In genomic region chr1:101653482-101653946, GRCh38 we compare ENCODE assay signal across 9 cellular contexts.
DNase-seq lines count a peak whose midpoint lies in the region; ATAC-seq and TF ChIP-seq lines count a peak whose summit lies in the region.
"Had no signal": no experiment of that assay in that cellular context is flagged by ENCODE, and none has a peak within 500 bp of the region (broad histone marks: within the 10 kb centered on the region; RNA-seq: fewer than 3 reads in every experiment).

No MANE protein-coding gene starts in this region.

- H3K27me3 ChIP-seq in MM.1S (replicated peaks; ENCODE audit: insufficient read depth, low read length) (no peaks in the 10 kb centered on the region), neural cell (ENCODE audit: insufficient read depth, low read depth, low read length) (no peaks in the 10 kb centered on the region)

- peak; percentile 26 for DNase-seq in GM12865 (ENCODE audit: low read depth)
- DNase-seq in MM.1S: no peak
- no peak for DNase-seq in chondrocyte (ENCODE audit: low spot score)
- DNase-seq in SW 1271 (lab: John Stamatoyannopoulos, UW): no peak
- no peak for DNase-seq in stimulated activated naive CD8-positive, alpha-beta T cell treated with anti-CD3 and anti-CD28 coated beads, Interleukin-15, amount 100 ng/mL, for 72 hours
- DNase-seq in activated naive CD4-positive, alpha-beta T cell treated with anti-CD3 and anti-CD28 coated beads, Interleukin-2, amount 50 U/mL, for 72 hours (ENCODE audit: low spot score in 2 of 2): no peak
- DNase-seq in midbrain (lab: John Stamatoyannopoulos, UW): no peak

- H3K4me1 ChIP-seq in MM.1S (ENCODE audit: low read length): no peaks in the 10 kb centered on the region

- TF ChIP-seq EP300 in neural cell (conservative IDR thresholded peaks at IDR 0.05; ENCODE audit: poor library complexity, severe bottlenecking): no peak

- H3K36me3 ChIP-seq in MM.1S (replicated peaks; ENCODE audit: insufficient read depth, low read length): no peaks in the 10 kb centered on the region
- no peaks in the 10 kb centered on the region for H3K36me3 ChIP-seq in neural cell (ENCODE audit: insufficient read depth, low read length)

- H3K4me2 ChIP-seq in MM.1S (ENCODE audit: low read depth, low read length) (no peak overlapping the region), neural cell (ENCODE audit: low read length) (no peak overlapping the region)

- no peak overlapping the region for H3K27ac Mint-ChIP-seq in chondrocyte (ENCODE audit: unreplicated experiment)
- no peak overlapping the region for H3K27ac Mint-ChIP-seq in stimulated activated naive CD8-positive, alpha-beta T cell treated with anti-CD3 and anti-CD28 coated beads, Interleukin-15, amount 100 ng/mL, for 72 hours
- no peak overlapping the region for H3K27ac Mint-ChIP-seq in activated naive CD4-positive, alpha-beta T cell treated with anti-CD3 and anti-CD28 coated beads, Interleukin-2, amount 50 U/mL, for 72 hours
- H3K27ac Mint-ChIP-seq: activated naive CD8-positive, alpha-beta T cell had no signal

- H3K9ac ChIP-seq in MM.1S (ENCODE audit: low read length): no peak overlapping the region
- H3K9ac ChIP-seq in neural cell (ENCODE audit: low read length): no peak overlapping the region

- H3K4me3 ChIP-seq in GM12865 (ENCODE audit: low read depth, low read length): no peak overlapping the region
- H3K4me3 ChIP-seq in MM.1S (ENCODE audit: low read length): no peak overlapping the region
- H3K4me3 ChIP-seq in neural cell (ENCODE audit: low read length): no peak overlapping the region

- H4K20me1 ChIP-seq in MM.1S (ENCODE audit: insufficient read depth, low read length) (no peaks in the 10 kb centered on the region), neural cell (ENCODE audit: insufficient read depth) (no peaks in the 10 kb centered on the region)

- ATAC-seq in stimulated activated naive CD8-positive, alpha-beta T cell treated with anti-CD3 and anti-CD28 coated beads, Interleukin-15, amount 100 ng/mL, for 72 hours: no peak
- no peak for ATAC-seq in activated naive CD4-positive, alpha-beta T cell treated with anti-CD3 and anti-CD28 coated beads, Interleukin-2, amount 50 U/mL, for 72 hours

- H3K27me3 Mint-ChIP-seq in chondrocyte (ENCODE audit: low read depth): peaks cover 7% of the 10 kb centered on the region
- H3K27me3 Mint-ChIP-seq in stimulated activated naive CD8-positive, alpha-beta T cell treated with anti-CD3 and anti-CD28 coated beads, Interleukin-15, amount 100 ng/mL, for 72 hours: peaks cover 13% of the 10 kb centered on the region

- H3K9me2 ChIP-seq in MM.1S (replicated peaks; ENCODE audit: insufficient read depth, low read length) (no peaks in the 10 kb centered on the region), neural cell (ENCODE audit: insufficient read depth, low read length) (no peaks in the 10 kb centered on the region)

- TF ChIP-seq RAD21 in neural cell (conservative IDR thresholded peaks at IDR 0.05): peak; percentile 38

- H3K27ac ChIP-seq in MM.1S (ENCODE audit: low read length) (no peak overlapping the region), neural cell (ENCODE audit: low read length) (no peak overlapping the region)

- no peaks in the 10 kb centered on the region for H3K36me3 Mint-ChIP-seq in chondrocyte (ENCODE audit: low read depth)
- H3K36me3 Mint-ChIP-seq in activated naive CD4-positive, alpha-beta T cell treated with anti-CD3 and anti-CD28 coated beads, Interleukin-2, amount 50 U/mL, for 72 hours: peaks cover 5 to 7% of the 10 kb centered on the region in 2 donors
- H3K36me3 Mint-ChIP-seq: activated naive CD8-positive, alpha-beta T cell had no signal

- H3K9me3 Mint-ChIP-seq in chondrocyte (ENCODE audit: low read depth): peaks cover 22% of the 10 kb centered on the region
- H3K9me3 Mint-ChIP-seq in stimulated activated naive CD8-positive, alpha-beta T cell treated with anti-CD3 and anti-CD28 coated beads, Interleukin-15, amount 100 ng/mL, for 72 hours: peaks cover 9 to 25% of the 10 kb centered on the region in 2 donors
- peaks cover 11% of the 10 kb centered on the region in 2 donors for H3K9me3 Mint-ChIP-seq in activated naive CD4-positive, alpha-beta T cell treated with anti-CD3 and anti-CD28 coated beads, Interleukin-2, amount 50 U/mL, for 72 hours

- TF ChIP-seq CTCF in GM12865 (IDR thresholded peaks at IDR 0.05; ENCODE audit: insufficient read depth, low read depth, low read length, missing control alignments): peak; percentile 44
- peak; percentile 41 for TF ChIP-seq CTCF in MM.1S (IDR thresholded peaks at IDR 0.05; ENCODE audit: low read length)
- peak; percentile 39 for TF ChIP-seq CTCF in chondrocyte (IDR thresholded peaks at IDR 0.05)
- TF ChIP-seq CTCF in neural cell (IDR thresholded peaks at IDR 0.05; ENCODE audit: poor library complexity, severe bottlenecking): peak; percentile 42

- H2AFZ ChIP-seq in MM.1S (ENCODE audit: low read length) (no peak overlapping the region), neural cell (ENCODE audit: low read depth, low read length) (no peak overlapping the region)

- H3F3A ChIP-seq in MM.1S (ENCODE audit: insufficient read depth, low read length) (no peaks in the 10 kb centered on the region), neural cell (ENCODE audit: insufficient read depth, low read length, poor library complexity, severe bottlenecking) (no peaks in the 10 kb centered on the region)

- no peaks in the 10 kb centered on the region for H3K9me3 ChIP-seq in MM.1S (replicated peaks; ENCODE audit: insufficient read depth, low read length)
- no peaks in the 10 kb centered on the region for H3K9me3 ChIP-seq in neural cell (ENCODE audit: low read length)

- H3K4me3 Mint-ChIP-seq in chondrocyte (ENCODE audit: unreplicated experiment): no peak overlapping the region
- H3K4me3 Mint-ChIP-seq in stimulated activated naive CD8-positive, alpha-beta T cell treated with anti-CD3 and anti-CD28 coated beads, Interleukin-15, amount 100 ng/mL, for 72 hours: no peak overlapping the region
- H3K4me3 Mint-ChIP-seq: activated naive CD8-positive, alpha-beta T cell had no signal

- H3K79me2 ChIP-seq in MM.1S (ENCODE audit: low read length): no peaks in the 10 kb centered on the region
- H3K79me2 ChIP-seq in neural cell (replicated peaks; ENCODE audit: insufficient read depth, low read length): no peaks in the 10 kb centered on the region

- no peaks in the 10 kb centered on the region for H3K4me1 Mint-ChIP-seq in chondrocyte (ENCODE audit: low read depth)
- no peaks in the 10 kb centered on the region for H3K4me1 Mint-ChIP-seq in stimulated activated naive CD8-positive, alpha-beta T cell treated with anti-CD3 and anti-CD28 coated beads, Interleukin-15, amount 100 ng/mL, for 72 hours

TF ChIP-seq in neural cell, 6 proteins besides CTCF, POLR2A, EP300 and RAD21:
- TF ChIP-seq SMC3 (conservative IDR thresholded peaks at IDR 0.05; ENCODE audit: poor library complexity) (no peak), REST (IDR thresholded peaks at IDR 0.05; ENCODE audit: borderline replicate concordance) (no peak), MXI1 (conservative IDR thresholded peaks at IDR 0.05; ENCODE audit: poor library complexity, severe bottlenecking) (no peak), TAF1 (IDR thresholded peaks at IDR 0.05; ENCODE audit: low read depth) (no peak), POLR2AphosphoS5 (IDR thresholded peaks at IDR 0.05) (no peak), EZH2 (IDR thresholded peaks at IDR 0.05; ENCODE audit: borderline replicate concordance, insufficient read depth, low read length, poor library complexity, severe bottlenecking) (no peak)
